In genomic region chr3:110583373-110583935, GRCh38 we compare ENCODE assay signal across 18 cellular contexts.
DNase-seq lines count a peak whose midpoint lies in the region; ATAC-seq and TF ChIP-seq lines count a peak whose summit lies in the region.
"Had no signal": no experiment of that assay in that cellular context is flagged by ENCODE, and none has a peak within 500 bp of the region (broad histone marks: within the 10 kb centered on the region; RNA-seq: fewer than 3 reads in every experiment).

No MANE protein-coding gene starts in this region.

- peaks cover 5% of the 10 kb centered on the region for H3K27me3 Mint-ChIP-seq in neural progenitor cell (ENCODE audit: insufficient read depth, low read depth)
- H3K27me3 Mint-ChIP-seq in CD8-positive, alpha-beta T cell (ENCODE audit: low read depth), result no peaks in the 10 kb centered on the region

- TF ChIP-seq CTCF in neural progenitor cell (IDR thresholded peaks at IDR 0.05) (no peak), mucosa of descending colon (IDR thresholded peaks at IDR 0.05) (no peak)
- no peak for TF ChIP-seq CTCF in CD8-positive, alpha-beta T cell (IDR thresholded peaks at IDR 0.05)

- DNase-seq in GM23248 (peak; percentile 57), LHCN-M2 (ENCODE audit: low read depth) (peak; percentile 48), epithelial cell of prostate (ENCODE audit: low read depth, low spot score) (no peak), neural progenitor cell (ENCODE audit: low spot score) (peak; percentile 48), sciatic nerve (ENCODE audit: low spot score) (no peak), mucosa of descending colon (no peak)
- DNase-seq in CD8-positive, alpha-beta T cell, result no peak
- DNase-seq: activated CD4-positive, alpha-beta memory T cell treated with anti-CD3 and anti-CD28 coated beads for 36 hours; activated CD4-positive, CD25-positive, alpha-beta regulatory T cell; activated gamma-delta T cell; CD4-positive, alpha-beta memory T cell; gastrocnemius medialis; NCI-H510A; RPMI8226; T-helper 9 cell had no signal

- H3K4me2 ChIP-seq in GM23248 (ENCODE audit: unreplicated experiment) (peak overlapping the region; percentile 35), neural progenitor cell (no peak overlapping the region)
- H3K4me2 ChIP-seq: KMS-11 had no signal

- H4K20me1 ChIP-seq in GM23248 (ENCODE audit: insufficient read depth) (no peaks in the 10 kb centered on the region), neural progenitor cell (ENCODE audit: low read depth) (no peaks in the 10 kb centered on the region)

- CTCF ChIA-PET in CD8-positive, alpha-beta T cell (lab: Charles Lee), result no interaction called here

- H3K9me3 ChIP-seq in GM23248 (ENCODE audit: low read depth), result no peaks in the 10 kb centered on the region
- H3K9me3 ChIP-seq in neural progenitor cell (ENCODE audit: low read depth), result no peaks in the 10 kb centered on the region
- no peaks in the 10 kb centered on the region for H3K9me3 ChIP-seq in CD8-positive, alpha-beta T cell (ENCODE audit: low read length)
- no peaks in the 10 kb centered on the region for H3K9me3 ChIP-seq in mucosa of descending colon
- H3K9me3 ChIP-seq: gastrocnemius medialis had no signal

- H2AFZ ChIP-seq in GM23248 (peak overlapping the region; percentile 16; the same call in 1 of the 2 replicates), neural progenitor cell (replicated peaks) (no peak overlapping the region)

- H3F3A ChIP-seq in GM23248 (ENCODE audit: insufficient read depth), result peaks cover 38% of the 10 kb centered on the region
- no peaks in the 10 kb centered on the region for H3F3A ChIP-seq in neural progenitor cell (ENCODE audit: low read depth)

- no peak overlapping the region for H3K4me3 Mint-ChIP-seq in neural progenitor cell
- H3K4me3 Mint-ChIP-seq in CD8-positive, alpha-beta T cell, result no peak overlapping the region
- H3K4me3 Mint-ChIP-seq: activated CD4-positive, alpha-beta memory T cell treated with anti-CD3 and anti-CD28 coated beads for 36 hours; CD4-positive, alpha-beta memory T cell; neural crest cell had no signal

- H3K9me2 ChIP-seq in GM23248 (ENCODE audit: insufficient read depth), result no peaks in the 10 kb centered on the region

- no peaks in the 10 kb centered on the region for H3K27me3 ChIP-seq in GM23248 (replicated peaks; ENCODE audit: insufficient read depth)
- no peaks in the 10 kb centered on the region for H3K27me3 ChIP-seq in neural progenitor cell
- no peaks in the 10 kb centered on the region for H3K27me3 ChIP-seq in CD8-positive, alpha-beta T cell (ENCODE audit: insufficient read depth, low read length)
- H3K27me3 ChIP-seq: gastrocnemius medialis had no signal

- 81% methylated on average over 3 of the region's 3 CpGs for WGBS in GM23248 (ENCODE audit: low coverage in 1 of 2, low lambda C conversion rate in 2 of 2, missing lambda C conversion rate in 2 of 2), 2 experiments

- no peaks in the 10 kb centered on the region for H3K79me2 ChIP-seq in GM23248 (ENCODE audit: insufficient read depth)
- H3K79me2 ChIP-seq in neural progenitor cell (ENCODE audit: low read depth), result no peaks in the 10 kb centered on the region

- intact Hi-C loops in sciatic nerve (cut with DNase I), result no loop called here
- intact Hi-C loops in CD8-positive, alpha-beta T cell (cut with DNase I, micrococcal nuclease), result no loop called here
- intact Hi-C loops in mucosa of descending colon (cut with DNase I, micrococcal nuclease), result no loop called here

- H3K27ac ChIP-seq in GM23248 (no peak overlapping the region), epithelial cell of prostate (peak overlapping the region; percentile 4), neural progenitor cell (no peak overlapping the region)
- no peak overlapping the region for H3K27ac ChIP-seq in CD8-positive, alpha-beta T cell (ENCODE audit: low read depth, low read length)
- H3K27ac ChIP-seq: gastrocnemius medialis, KMS-11 had no signal

- H3K36me3 ChIP-seq in GM23248 (ENCODE audit: low read depth), result no peaks in the 10 kb centered on the region
- H3K36me3 ChIP-seq in neural progenitor cell, result no peaks in the 10 kb centered on the region
- no peaks in the 10 kb centered on the region for H3K36me3 ChIP-seq in CD8-positive, alpha-beta T cell (ENCODE audit: insufficient read depth, low read length)
- no peaks in the 10 kb centered on the region for H3K36me3 ChIP-seq in mucosa of descending colon (ENCODE audit: low read depth)
- H3K36me3 ChIP-seq: gastrocnemius medialis had no signal

- ATAC-seq in sciatic nerve (no peak), mucosa of descending colon (no peak), HG02642 (IDR thresholded peaks at IDR 0.05; ENCODE audit: poor library complexity, unreplicated experiment) (no peak)
- ATAC-seq in CD8-positive, alpha-beta T cell, result no peak
- ATAC-seq: gastrocnemius medialis had no signal

- peaks cover 29% of the 10 kb centered on the region for H3K4me1 Mint-ChIP-seq in neural progenitor cell
- peaks cover 5% of the 10 kb centered on the region for H3K4me1 Mint-ChIP-seq in CD8-positive, alpha-beta T cell (ENCODE audit: low read depth)

- peaks cover 38% of the 10 kb centered on the region for H3K4me1 ChIP-seq in GM23248 (ENCODE audit: insufficient read depth)
- peaks cover 3% of the 10 kb centered on the region for H3K4me1 ChIP-seq in neural progenitor cell
- no peaks in the 10 kb centered on the region for H3K4me1 ChIP-seq in CD8-positive, alpha-beta T cell (ENCODE audit: insufficient read depth, low read length)
- no peaks in the 10 kb centered on the region for H3K4me1 ChIP-seq in mucosa of descending colon (ENCODE audit: low read depth)
- H3K4me1 ChIP-seq: gastrocnemius medialis had no signal

- H3K4me3 ChIP-seq in GM23248 (no peak overlapping the region), neural progenitor cell (no peak overlapping the region), mucosa of descending colon (no peak overlapping the region)
- H3K4me3 ChIP-seq in CD8-positive, alpha-beta T cell (ENCODE audit: low read depth, low read length), result no peak overlapping the region
- H3K4me3 ChIP-seq: gastrocnemius medialis had no signal

- H3K9ac ChIP-seq in GM23248 (no peak overlapping the region), neural progenitor cell (no peak overlapping the region)
- H3K9ac ChIP-seq: KMS-11 had no signal

- no peak overlapping the region for H3K27ac Mint-ChIP-seq in neural progenitor cell
- no peak overlapping the region for H3K27ac Mint-ChIP-seq in CD8-positive, alpha-beta T cell
- H3K27ac Mint-ChIP-seq: activated CD4-positive, alpha-beta memory T cell treated with anti-CD3 and anti-CD28 coated beads for 36 hours; CD4-positive, alpha-beta memory T cell had no signal

- peaks cover 7% of the 10 kb centered on the region for H3K9me3 Mint-ChIP-seq in neural progenitor cell
- H3K9me3 Mint-ChIP-seq in CD8-positive, alpha-beta T cell, result no peaks in the 10 kb centered on the region
- H3K9me3 Mint-ChIP-seq: activated CD4-positive, alpha-beta memory T cell treated with anti-CD3 and anti-CD28 coated beads for 36 hours; neural crest cell had no signal

- in situ Hi-C loops in GM23248 (cut with MboI), result no loop called here

- POLR2A ChIA-PET in CD8-positive, alpha-beta T cell (lab: Charles Lee), result no interaction called here

- no peaks in the 10 kb centered on the region for H3K36me3 Mint-ChIP-seq in neural progenitor cell
- no peaks in the 10 kb centered on the region for H3K36me3 Mint-ChIP-seq in CD8-positive, alpha-beta T cell
- H3K36me3 Mint-ChIP-seq: activated CD4-positive, alpha-beta memory T cell treated with anti-CD3 and anti-CD28 coated beads for 36 hours; CD4-positive, alpha-beta memory T cell had no signal

Comparison
In these comparisons a context has a peak if more than half of its experiments do, and no peak if none do; other contexts are left out.
1. DNase-seq: peak in GM23248 (single experiment), LHCN-M2 (single experiment) and neural progenitor cell (single experiment); none in epithelial cell of prostate (single experiment), sciatic nerve (single experiment), CD8-positive, alpha-beta T cell (0 of 7) and mucosa of descending colon (0 of 3).